Comparison of ENCODE assay signal across 9 cellular contexts in genomic region chr16:86969716-86970115, GRCh38.
"Had no signal": no experiment of that assay in that cellular context is flagged by ENCODE, and none has a peak within 500 bp of the region (broad histone marks: within the 10 kb centered on the region; RNA-seq: fewer than 3 reads in every experiment).

No MANE protein-coding gene starts in this region.

- H3K4me1 ChIP-seq: HAP-1 had no signal

- FAIRE-seq: HepG2, K562 had no signal

- DNase-seq: GM23248, GOT3, H7, HFFc6 had no signal

- H3K9me3 ChIP-seq: HAP-1 had no signal

- ATAC-seq: HCT116, HepG2, K562 had no signal

- H3K36me3 ChIP-seq: HAP-1 had no signal

- H2AFZ ChIP-seq: GM23248 had no signal

- H3K9ac ChIP-seq: GM23248 had no signal

- H3K4me3 ChIP-seq: GM23248, HAP-1, K562 had no signal

- H3K27ac ChIP-seq: GM23248, HL-60 had no signal
